10 cellular contexts compared by ENCODE assay signal in the genomic region with DNA sequence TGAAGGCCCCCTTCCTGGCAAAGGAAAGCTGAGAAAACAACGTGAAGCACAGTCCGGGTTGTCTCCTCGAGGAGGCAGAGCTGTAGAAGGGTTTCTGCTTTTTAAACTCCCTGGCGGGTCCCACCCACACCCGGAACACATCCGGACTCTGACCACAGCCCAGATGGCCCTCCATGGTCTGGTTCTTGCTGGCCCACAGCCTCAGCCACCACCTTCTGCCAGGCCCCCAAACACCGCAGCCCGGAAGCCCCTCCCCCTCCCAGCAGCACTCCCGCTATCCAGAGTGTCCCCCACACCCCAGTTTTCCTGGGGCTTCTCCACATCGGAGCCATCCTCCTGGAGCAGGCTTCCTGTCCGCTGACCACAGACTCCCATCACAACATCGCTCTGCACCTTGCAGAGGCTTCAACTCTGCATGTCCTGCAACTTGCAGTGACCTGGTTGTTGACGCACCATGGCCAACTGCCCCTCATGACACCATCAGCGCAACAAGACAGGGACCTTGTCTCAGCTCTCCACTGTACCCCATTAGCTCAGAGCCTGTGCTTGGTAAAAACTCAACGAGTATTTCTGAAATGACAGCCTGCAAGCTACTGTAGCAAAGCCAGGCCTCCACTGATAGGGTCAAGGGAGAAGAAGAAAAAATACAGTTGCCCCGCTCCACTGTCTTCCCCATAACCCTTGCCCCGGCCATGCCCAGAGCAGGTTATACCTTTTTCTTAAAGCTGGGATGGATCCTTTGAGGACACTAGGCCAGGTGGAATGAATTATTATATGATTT.
A peak's percentile ranks its signal among the peaks of the same experiment; 100 is the strongest.
DNase-seq lines count a peak whose midpoint lies in the region; ATAC-seq and TF ChIP-seq lines count a peak whose summit lies in the region.
"Had no signal": no experiment of that assay in that cellular context is flagged by ENCODE, and none has a peak within 500 bp of the region (broad histone marks: within the 10 kb centered on the region; RNA-seq: fewer than 3 reads in every experiment).

No MANE protein-coding gene starts in this region.

- H3K9me3 Mint-ChIP-seq in endothelial cell (ENCODE audit: unreplicated experiment): no peaks in the 10 kb centered on the region

- DNase-seq in CD1c-positive myeloid dendritic cell (ENCODE audit: extremely low spot score) (peak; percentile 20), endothelial cell (ENCODE audit: low spot score) (no peak), NCI-H1436 treated with DMSO at 0.1 percent for 48 hours (lab: John Stamatoyannopoulos, UW) (no peak), DMS79 (lab: John Stamatoyannopoulos, UW) (no peak)
- DNase-seq: activated CD4-positive, alpha-beta T cell treated with anti-CD3 and anti-CD28 coated beads for 36 hours; RPMI8226 had no signal

- H3K4me1 Mint-ChIP-seq in endothelial cell (ENCODE audit: unreplicated experiment): peaks cover 17% of the 10 kb centered on the region

- peak; percentile 89 for ATAC-seq in GM19395 (IDR thresholded peaks at IDR 0.05; ENCODE audit: unreplicated experiment)
- ATAC-seq in HG03045 (IDR thresholded peaks at IDR 0.05; ENCODE audit: unreplicated experiment): peak; percentile 60
- ATAC-seq in HG02623 (IDR thresholded peaks at IDR 0.05; ENCODE audit: unreplicated experiment): no peak
- no peak for ATAC-seq in GM19328 (IDR thresholded peaks at IDR 0.05; ENCODE audit: unreplicated experiment)
- ATAC-seq: activated CD4-positive, alpha-beta T cell treated with anti-CD3 and anti-CD28 coated beads for 36 hours had no signal

- H3K27ac Mint-ChIP-seq in endothelial cell (ENCODE audit: unreplicated experiment): peak overlapping the region; percentile 40
- H3K27ac Mint-ChIP-seq: activated CD4-positive, alpha-beta T cell treated with anti-CD3 and anti-CD28 coated beads for 36 hours had no signal

- H3K27me3 Mint-ChIP-seq in endothelial cell (ENCODE audit: unreplicated experiment): peaks cover 9% of the 10 kb centered on the region
- H3K27me3 Mint-ChIP-seq: activated CD4-positive, alpha-beta T cell treated with anti-CD3 and anti-CD28 coated beads for 36 hours had no signal

- H3K4me3 Mint-ChIP-seq in endothelial cell (ENCODE audit: unreplicated experiment): peak overlapping the region; percentile 65
- H3K4me3 Mint-ChIP-seq: activated CD4-positive, alpha-beta T cell treated with anti-CD3 and anti-CD28 coated beads for 36 hours had no signal

- peaks cover 15% of the 10 kb centered on the region for H3K36me3 Mint-ChIP-seq in endothelial cell (ENCODE audit: low read depth, unreplicated experiment)

- no peak for TF ChIP-seq CTCF in endothelial cell (IDR thresholded peaks at IDR 0.05; ENCODE audit: unreplicated experiment)

Comparison
In these comparisons a context has a peak if more than half of its experiments do, and no peak if none do; other contexts are left out.
1. ATAC-seq: peak in GM19395 (single experiment) and HG03045 (single experiment); none in HG02623 (single experiment) and GM19328 (single experiment).